Comparison of ENCODE assay signal across 16 cellular contexts in genomic region chr13:41639955-41640780, GRCh38.
DNase-seq lines count a peak whose midpoint lies in the region; ATAC-seq and TF ChIP-seq lines count a peak whose summit lies in the region.
"Had no signal": no experiment of that assay in that cellular context is flagged by ENCODE, and none has a peak within 500 bp of the region (broad histone marks: within the 10 kb centered on the region; RNA-seq: fewer than 3 reads in every experiment).

No MANE protein-coding gene starts in this region.

- no peaks in the 10 kb centered on the region for H3K27me3 Mint-ChIP-seq in chondrocyte (ENCODE audit: low read depth)

- H3K36me3 Mint-ChIP-seq in chondrocyte (ENCODE audit: low read depth) = peaks cover 7% of the 10 kb centered on the region
- H3K36me3 Mint-ChIP-seq: natural killer cell had no signal

- H3K9me3 Mint-ChIP-seq in chondrocyte (ENCODE audit: low read depth) = no peaks in the 10 kb centered on the region
- H3K9me3 Mint-ChIP-seq: natural killer cell had no signal

- TF ChIP-seq POLR2A in sigmoid colon (IDR thresholded peaks at IDR 0.05) = no peak

- H3K4me1 ChIP-seq in adipocyte (ENCODE audit: control insufficient read depth, insufficient read depth, low read length) (peaks cover 30% of the 10 kb centered on the region), sigmoid colon (peaks cover 0 to 45% (median 33%) of the 10 kb centered on the region in 4 donors)
- H3K4me1 ChIP-seq: BLaER1 had no signal

- H3K9me3 ChIP-seq in adipocyte (ENCODE audit: control insufficient read depth, low read length) (no peaks in the 10 kb centered on the region), sigmoid colon (no peaks in the 10 kb centered on the region)
- H3K9me3 ChIP-seq: BLaER1 had no signal

- H3K9ac ChIP-seq in adipocyte (ENCODE audit: low read length) = peak overlapping the region; percentile 48
- H3K9ac ChIP-seq: BLaER1 had no signal

- 72 to 74% methylated on average over 4 of the region's 4 CpGs for WGBS in sigmoid colon, 2 donors

- no peaks in the 10 kb centered on the region for H3K36me3 ChIP-seq in adipocyte (ENCODE audit: control insufficient read depth, insufficient read depth, low read length, severe bottlenecking)
- H3K36me3 ChIP-seq in sigmoid colon = no peaks in the 10 kb centered on the region
- H3K36me3 ChIP-seq: BLaER1 had no signal

- H3K4me3 ChIP-seq in adipocyte (ENCODE audit: low read length) (peak overlapping the region; percentile 20), sigmoid colon (no peak overlapping the region)
- H3K4me3 ChIP-seq: BLaER1, PC-9 had no signal

- TF ChIP-seq CTCF in sigmoid colon (IDR thresholded peaks at IDR 0.05) (peak in 1 of 4 experiments; percentile 7), chondrocyte (IDR thresholded peaks at IDR 0.05) (no peak)

- ATAC-seq in GM21723 (IDR thresholded peaks at IDR 0.05; ENCODE audit: unreplicated experiment) = no peak
- ATAC-seq: HCT116, natural killer cell had no signal

- peak overlapping the region; percentile 42 to 71 (median 56) for H3K27ac ChIP-seq in sigmoid colon
- H3K27ac ChIP-seq: BLaER1, PC-9 had no signal

- peaks cover 12% of the 10 kb centered on the region for H3K4me1 Mint-ChIP-seq in chondrocyte (ENCODE audit: low read depth)
- H3K4me1 Mint-ChIP-seq: immature natural killer cell, natural killer cell had no signal

- H3K27me3 ChIP-seq in adipocyte (replicated peaks; ENCODE audit: control insufficient read depth, insufficient read depth, low read length) = no peaks in the 10 kb centered on the region
- no peaks in the 10 kb centered on the region for H3K27me3 ChIP-seq in sigmoid colon
- H3K27me3 ChIP-seq: BLaER1 had no signal

- DNase-seq in GM04503 (ENCODE audit: low read depth) (peak; percentile 37), adipocyte (ENCODE audit: low read depth) (no peak), left kidney (ENCODE audit: low read depth, low spot score) (peak; percentile 66), sigmoid colon (peak; percentile 77), chondrocyte (ENCODE audit: low spot score) (no peak), EL (no peak)
- DNase-seq in activated CD4-positive, CD25-positive, alpha-beta regulatory T cell (lab: John Stamatoyannopoulos, UW) = no peak
- DNase-seq: activated gamma-delta T cell, cerebellar nuclear complex, immature natural killer cell, natural killer cell, NCI-H2107, PC-9 had no signal

- H3K27ac Mint-ChIP-seq in chondrocyte (ENCODE audit: unreplicated experiment) = no peak overlapping the region
- H3K27ac Mint-ChIP-seq: natural killer cell had no signal

- intact Hi-C loops in sigmoid colon (cut with DNase I) = no loop called here

- peak in 2 of 4 donors; percentile 40 to 49 for TF ChIP-seq EP300 in sigmoid colon (IDR thresholded peaks at IDR 0.05)

- no peak overlapping the region for H3K4me3 Mint-ChIP-seq in chondrocyte (ENCODE audit: unreplicated experiment)
- H3K4me3 Mint-ChIP-seq: immature natural killer cell, natural killer cell had no signal

Comparison
In these comparisons a context has a peak if more than half of its experiments do, and no peak if none do; other contexts are left out.
1. DNase-seq: peak in GM04503 (single experiment), left kidney (single experiment) and sigmoid colon (single experiment); none in adipocyte (single experiment), activated CD4-positive, CD25-positive, alpha-beta regulatory T cell (0 of 4), chondrocyte (single experiment) and EL (single experiment).